8 cellular contexts compared by ENCODE assay signal in the genomic region with DNA sequence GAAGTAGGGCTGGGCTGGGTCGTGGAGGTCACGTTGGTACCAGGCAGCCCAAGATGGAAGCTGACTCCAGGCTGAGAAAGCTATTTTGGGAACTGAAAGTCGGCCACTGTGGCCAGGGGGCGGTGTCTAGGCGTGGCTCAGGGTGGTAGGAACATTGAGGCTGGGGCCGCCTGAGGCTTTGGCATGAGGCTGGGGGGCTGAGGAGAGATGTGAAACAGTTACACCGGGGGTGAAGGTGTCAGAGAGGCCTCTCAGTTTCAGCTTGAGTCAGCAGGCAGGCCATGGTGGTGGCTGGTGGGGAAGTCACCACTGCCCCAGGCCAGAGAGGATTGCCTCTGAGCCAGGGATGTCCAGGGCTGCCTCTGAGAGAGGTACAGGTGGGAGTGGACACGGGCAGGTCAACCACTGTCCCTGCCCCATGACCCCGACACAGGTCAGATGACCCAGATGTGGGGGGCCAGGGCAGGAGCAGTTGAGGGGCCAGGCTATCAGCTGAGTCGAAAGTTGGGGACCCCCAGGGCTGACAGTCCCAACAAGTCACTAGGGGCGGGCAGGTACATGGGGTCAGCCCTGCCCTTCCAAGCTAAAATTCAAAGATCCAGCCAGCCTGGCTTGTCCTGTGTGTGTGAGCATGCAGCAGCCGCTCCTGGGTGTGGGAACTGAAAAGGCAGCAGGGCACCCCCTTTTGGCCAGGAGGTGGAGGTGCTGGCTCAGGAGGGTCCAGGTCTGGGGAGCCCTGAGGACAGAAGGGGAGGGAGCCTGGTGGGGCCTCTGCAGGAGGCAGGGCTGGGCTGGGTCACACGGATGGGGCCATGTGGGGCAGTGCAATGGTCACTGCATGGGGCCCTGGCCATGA. TPM values are rescaled to one million over a fixed set of nuclear protein-coding genes. Genes with fewer than 3 reads are reported as not detected.
DNase-seq lines count a peak whose midpoint lies in the region; ATAC-seq and TF ChIP-seq lines count a peak whose summit lies in the region.

No MANE protein-coding gene starts in this region.

- peak; percentile 76 for ATAC-seq in GM19035 (IDR thresholded peaks at IDR 0.05; ENCODE audit: unreplicated experiment)
- ATAC-seq in HG03135 (IDR thresholded peaks at IDR 0.05; ENCODE audit: unreplicated experiment) = peak; percentile 72

- peak; percentile 93 for DNase-seq in CD1c-positive myeloid dendritic cell (ENCODE audit: extremely low spot score)
- DNase-seq in activated naive CD4-positive, alpha-beta T cell (lab: John Stamatoyannopoulos, UW) = peak; percentile 24 to 61 (median 38)
- DNase-seq in left ventricle myocardium inferior = peak; percentile 66
- DNase-seq in stimulated activated CD4-positive, alpha-beta T cell treated with anti-CD3 and anti-CD28 coated beads, Interleukin-12 subunit alpha, Interleukin-12 subunit beta, amount 100 ng/mL, for 24 hours (ENCODE audit: low read depth in 2 of 2) = peak; percentile 55 to 74
- no peak for DNase-seq in GM03348 (ENCODE audit: low spot score)

- H3K4me1 ChIP-seq in left ventricle myocardium inferior = peaks cover 82% of the 10 kb centered on the region

- TF ChIP-seq CTCF in left ventricle myocardium inferior (IDR thresholded peaks at IDR 0.05; ENCODE audit: borderline replicate concordance) = peak; percentile 66

- H3K27me3 ChIP-seq in left ventricle myocardium inferior (ENCODE audit: low read depth) = peaks cover 13% of the 10 kb centered on the region

- TF ChIP-seq POLR2A in Raji (IDR thresholded peaks at IDR 0.05; ENCODE audit: insufficient read depth, low read depth, low read length) = peak; percentile 7; the same call in 1 of the 2 replicates

- intact Hi-C loops in left ventricle myocardium inferior (cut with micrococcal nuclease) = no loop called here

- H3K4me3 ChIP-seq in left ventricle myocardium inferior = peak overlapping the region; percentile 34

- H3K27ac ChIP-seq in left ventricle myocardium inferior (replicated peaks) = peak overlapping the region; percentile 91

- no peaks in the 10 kb centered on the region for H3K9me3 ChIP-seq in left ventricle myocardium inferior (replicated peaks)

- H3K36me3 ChIP-seq in left ventricle myocardium inferior = peaks cover 35% of the 10 kb centered on the region

RNA-seq across cellular contexts. Expression of a gene that starts 7.2 kb away (rescaled TPM):
- 0.85 TPM for total RNA-seq in left ventricle myocardium inferior

RNA-seq across cellular contexts. Expression of a gene that starts 12.6 kb away (rescaled TPM):
- 69.5 TPM for total RNA-seq in left ventricle myocardium inferior

RNA-seq across cellular contexts. Expression of a gene that starts 16.1 kb away (rescaled TPM):
- 40.9 TPM for total RNA-seq in left ventricle myocardium inferior

RNA-seq across cellular contexts. Expression of a gene that starts 18.1 kb away (rescaled TPM):
- total RNA-seq in left ventricle myocardium inferior = 21.1 TPM

RNA-seq across cellular contexts. Expression of a gene that starts 25.6 kb away (rescaled TPM):
- 32.4 TPM for total RNA-seq in left ventricle myocardium inferior
